Comparison of ENCODE assay signal across 8 cellular contexts in genomic region chr1:209692745-209693504, GRCh38. TPM values are rescaled to one million over a fixed set of nuclear protein-coding genes. Genes with fewer than 3 reads are reported as not detected.
A peak's percentile ranks its signal among the peaks of the same experiment; 100 is the strongest.
DNase-seq lines count a peak whose midpoint lies in the region; ATAC-seq and TF ChIP-seq lines count a peak whose summit lies in the region.

No MANE protein-coding gene starts in this region.

- peak; percentile 69 for TF ChIP-seq CTCF in GM12874 (IDR thresholded peaks at IDR 0.05; ENCODE audit: insufficient read depth, low read depth, low read length)
- peak in 1 of 3 donors; percentile 71 for TF ChIP-seq CTCF in lower leg skin (IDR thresholded peaks at IDR 0.05)

- CTCF ChIA-PET in activated CD4-positive, alpha-beta T cell treated with anti-CD3 and anti-CD28 coated beads, Interleukin-2, amount 10 ng/mL, durations not matched to agents 7 days and 5 days (lab: Charles Lee): interaction anchor here (0.6 to 2.7 kb wide), 19 partner anchors 9 to 123 kb away, joined by 3 to 7 read pairs (median 3); partner anchors contain the start of genes CAMK1G and TRAF3IP3

- POLR2A ChIA-PET in activated CD4-positive, alpha-beta T cell treated with anti-CD3 and anti-CD28 coated beads, Interleukin-2, amount 10 ng/mL, durations not matched to agents 7 days and 5 days (lab: Charles Lee): no interaction called here

- peaks cover 2% of the 10 kb centered on the region for H3K36me3 Mint-ChIP-seq in activated CD4-positive, alpha-beta T cell treated with anti-CD3 and anti-CD28 coated beads, Interleukin-2, amount 10 ng/mL, durations not matched to agents 7 days and 5 days (ENCODE audit: low read depth)

- peak; percentile 77 for DNase-seq in NCI-H510A treated with DMSO at 0.1 percent for 48 hours (lab: John Stamatoyannopoulos, UW)
- DNase-seq in activated CD4-positive, alpha-beta T cell treated with anti-CD3 and anti-CD28 coated beads, Interleukin-2, amount 10 ng/mL, durations not matched to agents 7 days and 5 days: peak; percentile 80
- DNase-seq in dermis blood vessel endothelial cell: peak; percentile 85
- peak; percentile 70 to 89 for DNase-seq in lower leg skin (ENCODE audit: low spot score in 2 of 2)
- DNase-seq in stimulated activated CD4-positive, alpha-beta T cell treated with anti-CD3 and anti-CD28 coated beads, TNF-alpha, amount 100 ng/mL, for 24 hours (ENCODE audit: low read depth in 3 of 3): peak; percentile 45 to 65 (median 62)
- DNase-seq in OCI-M2 (lab: John Stamatoyannopoulos, UW; ENCODE audit: unreplicated experiment): no peak

- H3K4me1 Mint-ChIP-seq in activated CD4-positive, alpha-beta T cell treated with anti-CD3 and anti-CD28 coated beads, Interleukin-2, amount 10 ng/mL, durations not matched to agents 7 days and 5 days: peaks cover 42% of the 10 kb centered on the region

- H3K4me3 ChIP-seq in lower leg skin (ENCODE audit: low read depth, poor library complexity, severe bottlenecking): no peak overlapping the region

- no peaks in the 10 kb centered on the region for H3K27me3 Mint-ChIP-seq in activated CD4-positive, alpha-beta T cell treated with anti-CD3 and anti-CD28 coated beads, Interleukin-2, amount 10 ng/mL, durations not matched to agents 7 days and 5 days

- no peak overlapping the region for H3K4me3 Mint-ChIP-seq in activated CD4-positive, alpha-beta T cell treated with anti-CD3 and anti-CD28 coated beads, Interleukin-2, amount 10 ng/mL, durations not matched to agents 7 days and 5 days

- TF ChIP-seq POLR2A in lower leg skin (IDR thresholded peaks at IDR 0.05): no peak

- H3K27ac Mint-ChIP-seq in activated CD4-positive, alpha-beta T cell treated with anti-CD3 and anti-CD28 coated beads, Interleukin-2, amount 10 ng/mL, durations not matched to agents 7 days and 5 days: no peak overlapping the region

- intact Hi-C loops in lower leg skin (cut with DNase I; ENCODE audit: low total_unique reads): loop anchor here (5.0 to 10.0 kb wide), 3 partner anchors 52 to 121 kb away; no protein-coding TSS in a partner anchor

- H3K9me3 Mint-ChIP-seq in activated CD4-positive, alpha-beta T cell treated with anti-CD3 and anti-CD28 coated beads, Interleukin-2, amount 10 ng/mL, durations not matched to agents 7 days and 5 days: no peaks in the 10 kb centered on the region

- 1 to 3% methylated on average over 3 of the region's 3 CpGs for WGBS in lower leg skin, 2 donors

- peak; percentile 71 for ATAC-seq in HG03196 (IDR thresholded peaks at IDR 0.05; ENCODE audit: unreplicated experiment)

RNA-seq across cellular contexts. Expression of gene HSD11B1, which starts 11.7 kb away (rescaled TPM):
- total RNA-seq in activated CD4-positive, alpha-beta T cell treated with anti-CD3 and anti-CD28 coated beads, Interleukin-2, amount 10 ng/mL, durations not matched to agents 7 days and 5 days: 1 to 10 TPM; 1.5 TPM
- total RNA-seq in dermis blood vessel endothelial cell: not detected in 2 replicates
- total RNA-seq in lower leg skin: 100 to 1,000 TPM in 1 of 4 donors, 10 to 100 TPM in 3; 37.1 to 166 (median 55.9) TPM

RNA-seq across cellular contexts. Expression of gene G0S2, which starts 17.7 kb away (rescaled TPM):
- total RNA-seq in activated CD4-positive, alpha-beta T cell treated with anti-CD3 and anti-CD28 coated beads, Interleukin-2, amount 10 ng/mL, durations not matched to agents 7 days and 5 days: under 1 TPM; 0.56 to 0.64 TPM
- total RNA-seq in dermis blood vessel endothelial cell: 0.33 and 1.0 TPM in 2 replicates
- total RNA-seq in lower leg skin: 10 to 100 TPM in 3 of 4 donors, 1 to 10 TPM in 1; 4.9 to 68.7 (median 30.5) TPM

RNA-seq across cellular contexts. Expression of gene LAMB3, which starts 40.7 kb away (rescaled TPM):
- total RNA-seq in activated CD4-positive, alpha-beta T cell treated with anti-CD3 and anti-CD28 coated beads, Interleukin-2, amount 10 ng/mL, durations not matched to agents 7 days and 5 days: 1 to 10 TPM; 1.3 to 1.9 TPM
- total RNA-seq in dermis blood vessel endothelial cell (1.5 and 1.9 TPM in 2 replicates), lower leg skin (100 to 1,000 TPM in 3 of 4 donors, 10 to 100 TPM in 1; 70.0 to 181 (median 123) TPM)

Comparison
In these comparisons a context has a peak if more than half of its experiments do, and no peak if none do; other contexts are left out.
1. RNA of gene HSD11B1, which starts 11.7 kb away (total RNA-seq): 37.1 to 166 TPM in lower leg skin; 1.5 TPM in activated CD4-positive, alpha-beta T cell treated with anti-CD3 and anti-CD28 coated beads, Interleukin-2, amount 10 ng/mL, durations not matched to agents 7 days and 5 days and not detected in dermis blood vessel endothelial cell; every median in the first group is over 10 times any median in the second.
2. RNA of gene LAMB3, which starts 40.7 kb away (total RNA-seq): 70.0 to 181 TPM in lower leg skin; 1.3 to 1.9 TPM in activated CD4-positive, alpha-beta T cell treated with anti-CD3 and anti-CD28 coated beads, Interleukin-2, amount 10 ng/mL, durations not matched to agents 7 days and 5 days and 1.5 to 1.9 TPM in dermis blood vessel endothelial cell; every median in the first group is over 10 times any median in the second.